ENCODE assay signal across 12 cellular contexts in the genomic region with DNA sequence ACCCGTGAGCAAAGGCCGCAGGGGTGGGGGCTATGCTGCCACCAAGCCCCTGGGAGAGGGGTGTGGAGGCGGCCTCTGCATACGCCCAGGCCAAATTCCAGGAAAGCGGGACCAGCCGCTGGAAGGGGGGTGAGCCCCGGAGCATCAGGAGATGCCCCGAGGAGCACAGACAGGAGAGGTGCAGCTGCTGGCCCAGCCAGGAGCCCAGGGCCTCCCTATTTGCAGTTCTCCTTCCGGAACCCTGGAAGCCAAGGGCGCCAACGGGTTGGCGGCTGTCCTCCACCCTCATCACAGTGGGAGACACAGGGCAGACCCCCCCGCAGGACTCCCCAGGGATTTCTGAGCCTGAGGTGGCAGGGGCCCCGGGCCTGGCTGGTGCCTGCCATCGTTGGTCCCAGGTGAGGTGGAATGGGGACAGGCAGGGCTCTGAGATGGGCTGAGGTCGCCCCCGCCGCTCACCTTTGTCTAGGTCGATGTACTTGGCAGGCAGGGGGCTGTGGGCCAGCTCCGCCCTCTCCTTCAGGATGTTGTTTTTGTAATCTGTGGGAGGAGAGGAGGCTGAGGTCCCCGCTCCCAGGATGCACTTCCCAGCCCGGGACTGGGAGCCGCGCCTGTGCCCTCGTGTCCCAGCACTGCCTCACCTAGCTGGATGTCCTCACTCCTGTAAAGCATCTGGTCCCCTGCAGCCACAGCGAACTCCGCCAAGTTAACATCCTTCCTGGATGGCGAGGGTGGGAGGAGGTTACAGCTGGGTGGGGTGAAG. TPM values are rescaled to one million over a fixed set of nuclear protein-coding genes. Genes with fewer than 3 reads are reported as not detected.
DNase-seq lines count a peak whose midpoint lies in the region; ATAC-seq and TF ChIP-seq lines count a peak whose summit lies in the region.
"Had no signal": no experiment of that assay in that cellular context is flagged by ENCODE, and none has a peak within 500 bp of the region (broad histone marks: within the 10 kb centered on the region; RNA-seq: fewer than 3 reads in every experiment).

No MANE protein-coding gene starts in this region.

- no peak overlapping the region for H3K27ac ChIP-seq in Karpas-422 (ENCODE audit: low read length)
- H3K27ac ChIP-seq in smooth muscle cell (ENCODE audit: low read depth), result peak overlapping the region; percentile 2

- H3K9ac ChIP-seq in Karpas-422 (ENCODE audit: low read length), result no peak overlapping the region
- H3K9ac ChIP-seq in smooth muscle cell (ENCODE audit: low read depth), result no peak overlapping the region

- 81% methylated on average over 20 of the region's 28 CpGs for WGBS in smooth muscle cell (ENCODE audit: low lambda C conversion rate)

- peak overlapping the region; percentile 29 for H3K4me2 ChIP-seq in Karpas-422 (ENCODE audit: low read depth, low read length, poor library complexity, severe bottlenecking)
- H3K4me2 ChIP-seq in smooth muscle cell, result no peak overlapping the region

- H3K36me3 ChIP-seq in Karpas-422 (ENCODE audit: insufficient read depth, low read length) (no peaks in the 10 kb centered on the region), smooth muscle cell (ENCODE audit: low read depth) (no peaks in the 10 kb centered on the region)

- H3K4me3 ChIP-seq in Karpas-422 (ENCODE audit: low read length) (no peak overlapping the region), fibroblast of the aortic adventitia (ENCODE audit: low read depth, low read length) (peak overlapping the region; percentile 13), smooth muscle cell (no peak overlapping the region)

- H3K4me1 ChIP-seq in Karpas-422 (ENCODE audit: low read length) (peaks cover 23% of the 10 kb centered on the region), smooth muscle cell (ENCODE audit: low read depth) (peaks cover 26% of the 10 kb centered on the region)

- H3K9me3 ChIP-seq in Karpas-422 (ENCODE audit: low read length) (no peaks in the 10 kb centered on the region), smooth muscle cell (replicated peaks; ENCODE audit: low read depth) (no peaks in the 10 kb centered on the region)

- peaks cover 21% of the 10 kb centered on the region for H3F3A ChIP-seq in smooth muscle cell (ENCODE audit: low read depth)

- TF ChIP-seq CTCF in fibroblast of the aortic adventitia (IDR thresholded peaks at IDR 0.05; ENCODE audit: insufficient read depth, low read length) (no peak), smooth muscle cell (IDR thresholded peaks at IDR 0.05; ENCODE audit: borderline replicate concordance, insufficient read depth, poor library complexity, severe bottlenecking) (no peak)

- H3K9me2 ChIP-seq in Karpas-422 (replicated peaks; ENCODE audit: insufficient read depth, low read length), result no peaks in the 10 kb centered on the region

- H3K79me2 ChIP-seq in Karpas-422 (ENCODE audit: low read length), result peaks cover 3% of the 10 kb centered on the region
- H3K79me2 ChIP-seq in smooth muscle cell (ENCODE audit: low read depth), result peaks cover 53% of the 10 kb centered on the region

- ATAC-seq in HG03565 (IDR thresholded peaks at IDR 0.05; ENCODE audit: unreplicated experiment), result no peak
- no peak for ATAC-seq in GM19467 (IDR thresholded peaks at IDR 0.05; ENCODE audit: unreplicated experiment)
- ATAC-seq: sciatic nerve had no signal

- H3K27me3 ChIP-seq in Karpas-422 (ENCODE audit: low read length) (no peaks in the 10 kb centered on the region), smooth muscle cell (ENCODE audit: low read depth) (no peaks in the 10 kb centered on the region)

- H2AFZ ChIP-seq in Karpas-422 (ENCODE audit: low read length) (no peak overlapping the region), smooth muscle cell (ENCODE audit: low read depth) (no peak overlapping the region)

- peaks cover 11% of the 10 kb centered on the region; the same call in 1 of the 2 replicates for H4K20me1 ChIP-seq in Karpas-422 (ENCODE audit: insufficient read depth, low read depth, low read length)
- peaks cover 63% of the 10 kb centered on the region for H4K20me1 ChIP-seq in smooth muscle cell (ENCODE audit: low read depth)

- DNase-seq in NCI-H510A treated with DMSO at 0.1 percent for 48 hours (lab: John Stamatoyannopoulos, UW) (peak; percentile 46), NCI-H510A (lab: John Stamatoyannopoulos, UW) (no peak), Karpas-422 (peak; percentile 52), fibroblast of the aortic adventitia (ENCODE audit: low read depth) (no peak), smooth muscle cell (lab: John Stamatoyannopoulos, UW; ENCODE audit: unreplicated experiment) (no peak), hippocampal formation (lab: John Stamatoyannopoulos, UW) (no peak)
- DNase-seq: activated gamma-delta T cell, mammary epithelial cell, SHP77 treated with DMSO at 0.1 percent for 48 hours had no signal

RNA-seq across cellular contexts. Expression of gene DVL1, which starts 4.4 kb away (rescaled TPM):
- total RNA-seq in Karpas-422 (2014; rRNA removed; shearing (Covaris generic); ENCODE audit: low replicate concordance), result 36.0 and 104 TPM in 2 replicates
- total RNA-seq in fibroblast of the aortic adventitia (ENCODE audit: low replicate concordance) (31.3 and 89.0 TPM in 2 replicates), smooth muscle cell (28.5 and 37.8 TPM in 2 replicates)
- polyA plus RNA-seq in smooth muscle cell, result 28.7 and 43.5 TPM in 2 replicates

RNA-seq across cellular contexts. Expression of gene MXRA8, which starts 4.8 kb away (rescaled TPM):
- total RNA-seq in Karpas-422 (2014; rRNA removed; shearing (Covaris generic); ENCODE audit: low replicate concordance), result not detected in 2 replicates
- 367 and 605 TPM in 2 replicates for total RNA-seq in fibroblast of the aortic adventitia (ENCODE audit: low replicate concordance)
- 240 and 266 TPM in 2 replicates for total RNA-seq in smooth muscle cell
- 473 and 597 TPM in 2 replicates for polyA plus RNA-seq in smooth muscle cell

RNA-seq across cellular contexts. Expression of gene AURKAIP1, which starts 21.4 kb away (rescaled TPM):
- total RNA-seq in Karpas-422 (2014; rRNA removed; shearing (Covaris generic); ENCODE audit: low replicate concordance), result 49.1 and 150 TPM in 2 replicates
- total RNA-seq in fibroblast of the aortic adventitia (ENCODE audit: low replicate concordance), result 71.1 and 82.0 TPM in 2 replicates
- total RNA-seq in smooth muscle cell, result 60.1 and 81.8 TPM in 2 replicates
- polyA plus RNA-seq in smooth muscle cell, result 214 and 245 TPM in 2 replicates

RNA-seq across cellular contexts. Expression of gene TAS1R3, which starts 22.5 kb away (rescaled TPM):
- total RNA-seq in Karpas-422 (2014; rRNA removed; shearing (Covaris generic); ENCODE audit: low replicate concordance), result 49.2 and 82.6 TPM in 2 replicates
- total RNA-seq in fibroblast of the aortic adventitia (ENCODE audit: low replicate concordance) (0.09 and 0.57 TPM in 2 replicates), smooth muscle cell (0.18 and 0.36 TPM in 2 replicates)
- polyA plus RNA-seq in smooth muscle cell, result 0.39 and 0.79 TPM in 2 replicates

RNA-seq across cellular contexts. Expression of gene CPTP, which starts 29.0 kb away (rescaled TPM):
- 35.0 and 74.7 TPM in 2 replicates for total RNA-seq in Karpas-422 (2014; rRNA removed; shearing (Covaris generic); ENCODE audit: low replicate concordance)
- total RNA-seq in fibroblast of the aortic adventitia (ENCODE audit: low replicate concordance) (9.4 and 17.7 TPM in 2 replicates), smooth muscle cell (13.8 and 16.2 TPM in 2 replicates)
- 32.5 and 34.3 TPM in 2 replicates for polyA plus RNA-seq in smooth muscle cell

Comparison
In these comparisons a context has a peak if more than half of its experiments do, and no peak if none do; other contexts are left out.
1. DNase-seq: peak in NCI-H510A treated with DMSO at 0.1 percent for 48 hours (single experiment) and Karpas-422 (single experiment); none in NCI-H510A (single experiment), fibroblast of the aortic adventitia (single experiment), smooth muscle cell (single experiment) and hippocampal formation (0 of 2).
2. RNA of gene MXRA8, which starts 4.8 kb away (total RNA-seq): 367 to 605 TPM in fibroblast of the aortic adventitia and 240 to 266 TPM in smooth muscle cell; not detected in Karpas-422; every median in the first group is over 100 times any median in the second.